ENCODE assay signal across 8 cellular contexts in genomic region chr16:56450901-56451752, GRCh38. TPM values are rescaled to one million over a fixed set of nuclear protein-coding genes. Genes with fewer than 3 reads are reported as not detected.
A peak's percentile ranks its signal among the peaks of the same experiment; 100 is the strongest.
DNase-seq lines count a peak whose midpoint lies in the region; ATAC-seq and TF ChIP-seq lines count a peak whose summit lies in the region.

NUDT21 (minus strand) TSS chr16:56451332; CDS start chr16:56451202, 130 bp downstream.
OGFOD1 (plus strand) TSS chr16:56451554; CDS start chr16:56451613, 59 bp downstream.

- CTCF ChIA-PET in PC-3 (lab: Charles Lee) = interaction anchor here (0.6 kb wide), 2 partner anchors 63 to 207 kb away, joined by 3 to 4 read pairs; partner anchors contain the start of gene MT1F

- peaks cover 35% of the 10 kb centered on the region for H4K20me1 ChIP-seq in PC-3 (ENCODE audit: low read length)

- H3K79me2 ChIP-seq in PC-3 (ENCODE audit: low read length) = peaks cover 78% of the 10 kb centered on the region

- no peaks in the 10 kb centered on the region for H3K9me3 ChIP-seq in PC-3 (ENCODE audit: low read length)
- no peaks in the 10 kb centered on the region for H3K9me3 ChIP-seq in mononuclear cell (ENCODE audit: low read depth, low read length)

- POLR2A ChIA-PET in PC-3 (lab: Charles Lee; ENCODE audit: unreplicated experiment) = interaction anchor here (0.6 to 0.7 kb wide), 2 partner anchors 21 to 42 kb away, joined by 5 read pairs; no protein-coding TSS in a partner anchor

- no peaks in the 10 kb centered on the region for H3F3A ChIP-seq in PC-3 (ENCODE audit: low read length, unreplicated experiment)

- H3K9ac ChIP-seq in PC-3 (ENCODE audit: low read length) = peak within 1 kb of the TSS; percentile 98

- H3K4me2 ChIP-seq in PC-3 (ENCODE audit: low read length) = peak within 1 kb of the TSS; percentile 100

- intact Hi-C loops in PC-3 (cut with micrococcal nuclease) = loop anchor here (2.0 kb wide), 1 partner anchor 118 kb away; no protein-coding TSS in a partner anchor

- TF ChIP-seq EP300 in Ishikawa (IDR thresholded peaks at IDR 0.05; ENCODE audit: borderline replicate concordance) = no peak

- peak; percentile 98 for ATAC-seq in GM21576 (IDR thresholded peaks at IDR 0.05; ENCODE audit: unreplicated experiment)
- peak; percentile 95 for ATAC-seq in PC-3

- peak; percentile 99 for DNase-seq in DMS114 treated with DMSO at 0.1 percent for 48 hours (lab: John Stamatoyannopoulos, UW; ENCODE audit: unreplicated experiment)
- peak; percentile 93 for DNase-seq in PC-3
- DNase-seq in activated T-cell treated with anti-CD3 and anti-CD28 coated beads for 48 hours (ENCODE audit: low read depth) = peak; percentile 84
- DNase-seq in epithelial cell of esophagus (ENCODE audit: low read depth) = peak; percentile 99
- DNase-seq in stimulated activated CD8-positive, alpha-beta memory T cell treated with anti-CD3 and anti-CD28 coated beads, Interleukin-4, amount 100 ng/mL, for 1 hour (ENCODE audit: low read depth in 2 of 2, low spot score in 1 of 2) = peak; percentile 62 to 83

- H3K4me3 ChIP-seq in PC-3 (ENCODE audit: low read length) (peak within 1 kb of the TSS; percentile 98), epithelial cell of esophagus (ENCODE audit: low read length) (peak within 1 kb of the TSS; percentile 88), mononuclear cell (ENCODE audit: low read length) (peak within 1 kb of the TSS; percentile 72)

- no peak for TF ChIP-seq CTCF in PC-3 (conservative IDR thresholded peaks at IDR 0.05; ENCODE audit: low read depth, low read length)
- TF ChIP-seq CTCF in epithelial cell of esophagus (IDR thresholded peaks at IDR 0.05; ENCODE audit: insufficient read depth, low read depth, low read length, missing control alignments) = peak; percentile 7

- H2AFZ ChIP-seq in PC-3 (ENCODE audit: low read length) = peak within 1 kb of the TSS; percentile 94

- TF ChIP-seq RAD21 in Ishikawa (IDR thresholded peaks at IDR 0.05; ENCODE audit: low read depth) = no peak

- H3K27ac ChIP-seq in PC-3 (ENCODE audit: low read length) = peak within 1 kb of the TSS; percentile 61

- no peaks in the 10 kb centered on the region for H3K27me3 ChIP-seq in PC-3 (ENCODE audit: low read length)
- no peaks in the 10 kb centered on the region for H3K27me3 ChIP-seq in mononuclear cell (ENCODE audit: insufficient read depth, low read length)

- no peaks in the 10 kb centered on the region for H3K9me2 ChIP-seq in PC-3 (replicated peaks; ENCODE audit: low read length)

- H3K4me1 ChIP-seq in PC-3 (ENCODE audit: insufficient read depth, low read length) (peaks cover 24% of the 10 kb centered on the region), mononuclear cell (ENCODE audit: insufficient read depth, low read length) (peaks cover 31% of the 10 kb centered on the region)

- peaks cover 25% of the 10 kb centered on the region for H3K36me3 ChIP-seq in PC-3 (ENCODE audit: low read depth, low read length)

- BruUV-seq in PC-3 (replicated peaks; lab: Mats Ljungman, UMichigan) = TSS peak; percentile 47

TF ChIP-seq in Ishikawa, 13 proteins besides CTCF, POLR2A, EP300 and RAD21:
- TF ChIP-seq TAF1 (IDR thresholded peaks at IDR 0.05; ENCODE audit: low read depth) (peak; percentile 85), YY1 (IDR thresholded peaks at IDR 0.05; ENCODE audit: low read depth) (peak; percentile 95), USF1 (IDR thresholded peaks at IDR 0.05) (no peak), FOXM1 (IDR thresholded peaks at IDR 0.05; ENCODE audit: borderline replicate concordance, low read depth) (no peak), TCF12 (IDR thresholded peaks at IDR 0.05; ENCODE audit: low read depth) (peak; percentile 31; the same call in 1 of the 2 replicates), REST (IDR thresholded peaks at IDR 0.05; ENCODE audit: low read depth) (0 out of 2 replicates have a peak, but pooled peaks have one; percentile 17), TEAD4 (IDR thresholded peaks at IDR 0.05) (no peak), ZBTB7A (IDR thresholded peaks at IDR 0.05; ENCODE audit: low read depth) (no peak), MAX (IDR thresholded peaks at IDR 0.05) (peak; percentile 28), NFIC (IDR thresholded peaks at IDR 0.05) (no peak), CEBPB (IDR thresholded peaks at IDR 0.05) (no peak), CREB1 (IDR thresholded peaks at IDR 0.05; ENCODE audit: low read depth) (no peak; the same call in 1 of the 2 replicates), EGR1 (IDR thresholded peaks at IDR 0.05) (peak; percentile 57; the same call in 1 of the 2 replicates)

RNA-seq across cellular contexts. Expression of gene NUDT21, which starts in this region (rescaled TPM):
- total RNA-seq in PC-3 (2014; rRNA removed) (44.5 and 109 TPM in 2 replicates), mononuclear cell (67.6 TPM)

RNA-seq across cellular contexts. Expression of gene OGFOD1, which starts in this region (rescaled TPM):
- total RNA-seq in PC-3 (2014; rRNA removed) = 46.4 and 55.5 TPM in 2 replicates
- 20.6 TPM for total RNA-seq in mononuclear cell

Comparison
In these comparisons a context has a peak if more than half of its experiments do, and no peak if none do; other contexts are left out.
1. Peak in every context shown above with its lines: DNase-seq, ATAC-seq, H3K4me3 ChIP-seq and H3K27ac ChIP-seq.